ENCODE assay signal across 8 cellular contexts in the genomic region with DNA sequence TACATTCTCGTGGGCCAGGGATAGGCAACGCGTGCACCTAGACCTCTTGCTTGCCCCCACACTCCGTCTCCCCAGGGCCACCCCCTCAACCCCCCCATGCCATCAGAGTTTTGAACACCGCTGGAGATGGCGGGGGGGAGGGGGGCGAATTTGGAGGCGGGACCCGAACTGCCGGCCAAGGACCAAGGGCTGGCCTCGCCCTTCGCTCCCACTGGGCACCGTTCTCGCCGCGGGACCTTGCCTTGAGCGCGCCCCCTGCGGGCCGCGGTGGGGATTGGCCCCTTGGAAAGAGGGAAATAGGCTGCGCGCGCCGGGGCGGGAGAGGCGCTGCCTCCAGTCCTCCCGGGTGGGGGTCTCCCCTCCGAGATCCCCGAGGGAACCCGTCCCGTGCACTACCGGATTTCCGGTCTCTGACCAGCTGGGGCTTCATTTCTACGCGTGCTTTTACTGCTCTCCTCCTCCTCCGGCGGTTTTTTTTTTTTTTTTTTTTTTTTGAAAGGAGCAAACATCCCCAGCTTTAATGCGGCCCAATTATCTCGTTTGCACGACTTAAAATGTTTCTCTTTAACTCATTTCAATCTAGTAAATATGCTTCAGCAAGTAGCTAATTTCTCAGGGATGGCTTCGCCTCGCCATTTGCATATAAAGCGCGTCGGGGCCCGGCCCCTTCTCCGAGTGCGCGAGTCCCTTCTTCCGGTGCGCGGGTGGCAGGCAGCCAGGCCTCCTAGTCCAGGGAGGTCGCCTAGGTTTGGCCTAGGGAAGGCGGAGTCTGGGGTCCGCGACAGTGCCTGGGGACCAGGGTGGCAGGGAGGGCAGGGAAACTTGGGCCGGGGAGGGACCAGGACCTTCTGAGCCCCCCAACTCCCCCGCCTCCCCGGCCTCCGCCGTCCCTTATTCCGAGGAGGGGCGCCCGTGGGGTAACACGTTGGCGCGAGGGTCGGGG. TPM values are rescaled to one million over a fixed set of nuclear protein-coding genes. Genes with fewer than 3 reads are reported as not detected.
DNase-seq lines count a peak whose midpoint lies in the region; ATAC-seq and TF ChIP-seq lines count a peak whose summit lies in the region.

No MANE protein-coding gene starts in this region.

- in situ Hi-C loops in mammary epithelial cell (cut with MboI; ENCODE audit: low sequenced_read_pairs in 2 of 2), result no loop called here

- ATAC-seq in GM19395 (IDR thresholded peaks at IDR 0.05; ENCODE audit: unreplicated experiment) (peak; percentile 53), HG02938 (IDR thresholded peaks at IDR 0.05; ENCODE audit: unreplicated experiment) (no peak), GM18867 (IDR thresholded peaks at IDR 0.05; ENCODE audit: unreplicated experiment) (no peak)

- TF ChIP-seq CTCF in AG09319 (IDR thresholded peaks at IDR 0.05; ENCODE audit: low read depth, low read length) (peak; percentile 83), mammary epithelial cell (conservative IDR thresholded peaks at IDR 0.05 in 1 of 2, IDR thresholded peaks at IDR 0.05 in 1 of 2; ENCODE audit: extremely low read depth in 1 of 2, insufficient read depth in 1 of 2, low read depth in 1 of 2, low read length in 2 of 2) (peak; percentile 63 to 88)

- peak overlapping the region; percentile 43 for H2AFZ ChIP-seq in mammary epithelial cell (ENCODE audit: low read depth, low read length)

- no peak overlapping the region for H3K9ac ChIP-seq in mammary epithelial cell (ENCODE audit: insufficient read depth, low read length)

- dilution Hi-C loops in mammary epithelial cell (cut with HindIII; ENCODE audit: low sequenced_read_pairs), result loop anchor here (10.0 to 25.0 kb wide), 2 partner anchors 63 to 391 kb away; no protein-coding TSS in a partner anchor

- intact Hi-C loops in mammary epithelial cell (cut with micrococcal nuclease), result loop anchor here (5.0 to 10.0 kb wide), 2 partner anchors 136 to 243 kb away; no protein-coding TSS in a partner anchor

- H3K27me3 ChIP-seq in mammary epithelial cell (ENCODE audit: insufficient read depth, low read length), result peaks cover 9% of the 10 kb centered on the region

- H3K36me3 ChIP-seq in mammary epithelial cell (ENCODE audit: insufficient read depth, low read length), result no peaks in the 10 kb centered on the region

- peak overlapping the region; percentile 96 for H3K4me2 ChIP-seq in mammary epithelial cell (ENCODE audit: insufficient read depth, low read depth, low read length)

- H3K27ac ChIP-seq in mammary epithelial cell (ENCODE audit: insufficient read depth, low read depth, low read length), result no peak overlapping the region

- H3K9me3 ChIP-seq in mammary epithelial cell (replicated peaks; ENCODE audit: insufficient read depth, low read length), result no peaks in the 10 kb centered on the region

- H3K4me1 ChIP-seq in mammary epithelial cell (ENCODE audit: insufficient read depth, low read length), result peaks cover 25% of the 10 kb centered on the region

- CTCF ChIA-PET in mammary epithelial cell (lab: Charles Lee; ENCODE audit: low non-redundant PET), result interaction anchor here (0.6 to 0.8 kb wide), 3 partner anchors 399 to 432 kb away, joined by 5 to 11 read pairs (median 6); no protein-coding TSS in a partner anchor

- peak overlapping the region; percentile 39 to 49 (median 41) for H3K4me3 ChIP-seq in mammary epithelial cell (replicated peaks in 1 of 3; ENCODE audit: insufficient read depth in 1 of 3, low read depth in 2 of 3, low read length in 3 of 3)

- H3K79me2 ChIP-seq in mammary epithelial cell (ENCODE audit: insufficient read depth, low read length), result no peaks in the 10 kb centered on the region

- BruUV-seq in mammary epithelial cell (replicated peaks; lab: Mats Ljungman, UMichigan), result no TSS peak

- no peaks in the 10 kb centered on the region for H4K20me1 ChIP-seq in mammary epithelial cell (ENCODE audit: insufficient read depth, low read length)

- DNase-seq in AG09319 (ENCODE audit: extremely low read depth, low read depth) (no peak), NCI-H82 treated with DMSO at 0.1 percent for 48 hours (lab: John Stamatoyannopoulos, UW; ENCODE audit: unreplicated experiment) (peak; percentile 21), mammary epithelial cell (no peak), iris pigment epithelial cell (ENCODE audit: low read depth) (peak; percentile 44)
- DNase-seq in stimulated activated CD4-positive, alpha-beta T cell treated with anti-CD3 and anti-CD28 coated beads, Interleukin-1b, Interleukin-23, amount 100 ng/mL, for 4 hours (ENCODE audit: low read depth in 2 of 2), result peak; percentile 3 to 24

- WGBS in mammary epithelial cell (ENCODE audit: low coverage, missing lambda C conversion rate), result 9% methylated on average over 21 of the region's 69 CpGs

RNA-seq across cellular contexts. Expression of a gene that starts 10.1 kb away (rescaled TPM):
- total RNA-seq in mammary epithelial cell, result under 1 TPM; 0.17 to 0.38 TPM
- not detected for polyA plus RNA-seq in mammary epithelial cell
- polyA minus RNA-seq in mammary epithelial cell, result not detected

Comparison
In these comparisons a context has a peak if more than half of its experiments do, and no peak if none do; other contexts are left out.
1. DNase-seq: peak in NCI-H82 treated with DMSO at 0.1 percent for 48 hours (single experiment), iris pigment epithelial cell (single experiment) and stimulated activated CD4-positive, alpha-beta T cell treated with anti-CD3 and anti-CD28 coated beads, Interleukin-1b, Interleukin-23, amount 100 ng/mL, for 4 hours (2 of 2); none in AG09319 (single experiment) and mammary epithelial cell (single experiment).